ENCODE assay signal across 1 cellular context in the genomic region with DNA sequence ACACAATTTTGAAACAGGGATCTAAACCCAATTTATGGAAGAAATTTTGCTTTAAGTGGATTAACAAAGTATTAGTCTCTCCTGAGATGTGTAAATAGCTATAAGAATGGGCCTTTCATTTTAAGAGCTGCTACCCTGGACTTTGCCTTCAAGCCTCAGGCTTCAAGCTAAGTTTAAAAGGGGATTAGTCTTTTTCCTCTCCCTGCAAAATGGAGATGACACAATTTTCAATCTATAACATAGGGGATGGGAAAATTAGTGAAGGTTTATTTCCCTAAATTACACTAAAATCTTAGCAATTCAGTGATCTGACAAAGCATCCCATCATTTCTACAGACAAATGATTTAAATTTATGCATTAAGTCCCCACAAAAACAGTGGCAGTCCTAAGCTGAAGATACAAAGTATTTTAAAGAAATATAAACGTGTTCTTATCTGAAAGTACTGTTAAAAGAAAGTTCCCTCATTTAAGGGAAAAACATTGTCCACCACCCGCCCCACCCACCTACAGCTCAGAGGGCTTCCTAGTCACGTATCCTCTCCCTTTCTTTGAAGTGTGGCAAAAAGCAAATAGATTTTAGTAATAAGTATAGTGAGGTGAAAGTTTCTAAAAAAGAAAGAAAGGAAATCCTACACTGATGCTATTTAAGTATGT.
TF ChIP-seq lines count a peak whose summit lies in the region.

No MANE protein-coding gene starts in this region.

TF ChIP-seq in HepG2, 621 proteins besides CTCF, POLR2A, EP300 and RAD21 (continued from another document and continues in another):
- TF ChIP-seq BCL6 (CRISPR knock-in tag; IDR thresholded peaks at IDR 0.05) (peak; percentile 85), TARDBP (CRISPR knock-in tag; IDR thresholded peaks at IDR 0.05) (peak; percentile 72; the same call in 1 of the 2 replicates), PITX1 (CRISPR knock-in tag; IDR thresholded peaks at IDR 0.05) (peak; percentile 98), NR1H2 (CRISPR knock-in tag; IDR thresholded peaks at IDR 0.05; ENCODE audit: borderline replicate concordance, low read depth) (no peak), ZMYM4 (CRISPR knock-in tag; IDR thresholded peaks at IDR 0.05) (peak; percentile 54; the same call in 1 of the 2 replicates), AKAP8 (CRISPR knock-in tag; IDR thresholded peaks at IDR 0.05) (no peak), ZNF746 (CRISPR knock-in tag; IDR thresholded peaks at IDR 0.05) (no peak), ZNF441 (CRISPR knock-in tag; IDR thresholded peaks at IDR 0.05; ENCODE audit: borderline replicate concordance) (no peak), ZNF558 (CRISPR knock-in tag; IDR thresholded peaks at IDR 0.05; ENCODE audit: borderline replicate concordance) (no peak), ZBTB21 (CRISPR knock-in tag; IDR thresholded peaks at IDR 0.05) (no peak), ARNTL (CRISPR knock-in tag; IDR thresholded peaks at IDR 0.05) (peak; percentile 63; the same call in 1 of the 2 replicates), CREM (IDR thresholded peaks at IDR 0.05) (peak; percentile 93), CREM (CRISPR knock-in tag; IDR thresholded peaks at IDR 0.05) (no peak), ZNF10 (CRISPR knock-in tag; IDR thresholded peaks at IDR 0.05; ENCODE audit: borderline replicate concordance, low read depth) (no peak), ZNF496 (CRISPR knock-in tag; IDR thresholded peaks at IDR 0.05; ENCODE audit: insufficient replicate concordance) (no peak), SOX13 (IDR thresholded peaks at IDR 0.05) (peak; percentile 89), SOX13 (CRISPR knock-in tag; conservative IDR thresholded peaks at IDR 0.05 in 1 of 2, IDR thresholded peaks at IDR 0.05 in 1 of 2) (peak in 1 of 2 experiments; percentile 77; a peak in 2 of 4 replicates), MZF1 (CRISPR knock-in tag; IDR thresholded peaks at IDR 0.05; ENCODE audit: borderline replicate concordance) (no peak; the same call in 1 of the 2 replicates), CEBPG (CRISPR knock-in tag; IDR thresholded peaks at IDR 0.05) (peak; percentile 77), ZSCAN21 (CRISPR knock-in tag; IDR thresholded peaks at IDR 0.05; ENCODE audit: borderline replicate concordance) (no peak), HHEX (CRISPR knock-in tag; IDR thresholded peaks at IDR 0.05) (no peak), NFYC (CRISPR knock-in tag; IDR thresholded peaks at IDR 0.05) (no peak), MYC (CRISPR knock-in tag; IDR thresholded peaks at IDR 0.05; ENCODE audit: borderline replicate concordance) (no peak), MTA1 (CRISPR knock-in tag; IDR thresholded peaks at IDR 0.05; ENCODE audit: borderline replicate concordance) (no peak; the same call in 1 of the 2 replicates), RELA (CRISPR knock-in tag; IDR thresholded peaks at IDR 0.05) (no peak), ZNF530 (CRISPR knock-in tag; IDR thresholded peaks at IDR 0.05; ENCODE audit: low read depth) (no peak), ZKSCAN8 (CRISPR knock-in tag; IDR thresholded peaks at IDR 0.05; ENCODE audit: borderline replicate concordance) (0 out of 2 replicates have a peak, but pooled peaks have one; percentile 9), ZNF816 (CRISPR knock-in tag; IDR thresholded peaks at IDR 0.05; ENCODE audit: borderline replicate concordance) (no peak), CHD2 (IDR thresholded peaks at IDR 0.05; ENCODE audit: low read depth, low read length) (no peak), NR3C1 (CRISPR knock-in tag; IDR thresholded peaks at IDR 0.05) (no peak), TBL1XR1 (IDR thresholded peaks at IDR 0.05; ENCODE audit: borderline replicate concordance, low read length, partially characterized antibody) (no peak), TOPORS (CRISPR knock-in tag; IDR thresholded peaks at IDR 0.05) (0 out of 2 replicates have a peak, but pooled peaks have one; percentile 57), MAFF (IDR thresholded peaks at IDR 0.05; ENCODE audit: low read depth, low read length) (no peak), ZNF253 (CRISPR knock-in tag; IDR thresholded peaks at IDR 0.05; ENCODE audit: borderline replicate concordance) (no peak), ZNF709 (CRISPR knock-in tag; IDR thresholded peaks at IDR 0.05) (no peak), PCBP2 (optimal IDR thresholded peaks at IDR 0.05; ENCODE audit: low read depth, low read length, poor library complexity, severe bottlenecking) (no peak), ZFX (CRISPR knock-in tag; IDR thresholded peaks at IDR 0.05; ENCODE audit: low read depth) (0 out of 2 replicates have a peak, but pooled peaks have one; percentile 19), ZNF543 (CRISPR knock-in tag; IDR thresholded peaks at IDR 0.05) (0 out of 2 replicates have a peak, but pooled peaks have one; percentile 5), SALL1 (CRISPR knock-in tag; IDR thresholded peaks at IDR 0.05) (peak; percentile 51; the same call in 1 of the 2 replicates), JDP2 (CRISPR knock-in tag; IDR thresholded peaks at IDR 0.05; ENCODE audit: borderline replicate concordance) (no peak), ZNF792 (CRISPR knock-in tag; IDR thresholded peaks at IDR 0.05) (peak; percentile 71), CEBPB (IDR thresholded peaks at IDR 0.05; ENCODE audit: borderline replicate concordance, low read depth, low read length) (peak; percentile 81; the same call in 1 of the 2 replicates)
- TF ChIP-seq, protein P1, sequence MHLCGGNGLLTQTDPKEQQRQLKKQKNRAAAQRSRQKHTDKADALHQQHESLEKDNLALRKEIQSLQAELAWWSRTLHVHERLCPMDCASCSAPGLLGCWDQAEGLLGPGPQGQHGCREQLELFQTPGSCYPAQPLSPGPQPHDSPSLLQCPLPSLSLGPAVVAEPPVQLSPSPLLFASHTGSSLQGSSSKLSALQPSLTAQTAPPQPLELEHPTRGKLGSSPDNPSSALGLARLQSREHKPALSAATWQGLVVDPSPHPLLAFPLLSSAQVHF (CRISPR knock-in tag; IDR thresholded peaks at IDR 0.05) = no peak
- TF ChIP-seq, protein P2, sequence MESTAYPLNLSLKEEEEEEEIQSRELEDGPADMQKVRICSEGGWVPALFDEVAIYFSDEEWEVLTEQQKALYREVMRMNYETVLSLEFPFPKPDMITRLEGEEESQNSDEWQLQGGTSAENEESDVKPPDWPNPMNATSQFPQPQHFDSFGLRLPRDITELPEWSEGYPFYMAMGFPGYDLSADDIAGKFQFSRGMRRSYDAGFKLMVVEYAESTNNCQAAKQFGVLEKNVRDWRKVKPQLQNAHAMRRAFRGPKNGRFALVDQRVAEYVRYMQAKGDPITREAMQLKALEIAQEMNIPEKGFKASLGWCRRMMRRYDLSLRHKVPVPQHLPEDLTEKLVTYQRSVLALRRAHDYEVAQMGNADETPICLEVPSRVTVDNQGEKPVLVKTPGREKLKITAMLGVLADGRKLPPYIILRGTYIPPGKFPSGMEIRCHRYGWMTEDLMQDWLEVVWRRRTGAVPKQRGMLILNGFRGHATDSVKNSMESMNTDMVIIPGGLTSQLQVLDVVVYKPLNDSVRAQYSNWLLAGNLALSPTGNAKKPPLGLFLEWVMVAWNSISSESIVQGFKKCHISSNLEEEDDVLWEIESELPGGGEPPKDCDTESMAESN (CRISPR knock-in tag; conservative IDR thresholded peaks at IDR 0.05) = no peak
- TF ChIP-seq, protein P3, sequence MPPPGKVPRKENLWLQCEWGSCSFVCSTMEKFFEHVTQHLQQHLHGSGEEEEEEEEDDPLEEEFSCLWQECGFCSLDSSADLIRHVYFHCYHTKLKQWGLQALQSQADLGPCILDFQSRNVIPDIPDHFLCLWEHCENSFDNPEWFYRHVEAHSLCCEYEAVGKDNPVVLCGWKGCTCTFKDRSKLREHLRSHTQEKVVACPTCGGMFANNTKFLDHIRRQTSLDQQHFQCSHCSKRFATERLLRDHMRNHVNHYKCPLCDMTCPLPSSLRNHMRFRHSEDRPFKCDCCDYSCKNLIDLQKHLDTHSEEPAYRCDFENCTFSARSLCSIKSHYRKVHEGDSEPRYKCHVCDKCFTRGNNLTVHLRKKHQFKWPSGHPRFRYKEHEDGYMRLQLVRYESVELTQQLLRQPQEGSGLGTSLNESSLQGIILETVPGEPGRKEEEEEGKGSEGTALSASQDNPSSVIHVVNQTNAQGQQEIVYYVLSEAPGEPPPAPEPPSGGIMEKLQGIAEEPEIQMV (CRISPR knock-in tag; IDR thresholded peaks at IDR 0.05; ENCODE audit: low read depth) = no peak
- TF ChIP-seq, protein P4, sequence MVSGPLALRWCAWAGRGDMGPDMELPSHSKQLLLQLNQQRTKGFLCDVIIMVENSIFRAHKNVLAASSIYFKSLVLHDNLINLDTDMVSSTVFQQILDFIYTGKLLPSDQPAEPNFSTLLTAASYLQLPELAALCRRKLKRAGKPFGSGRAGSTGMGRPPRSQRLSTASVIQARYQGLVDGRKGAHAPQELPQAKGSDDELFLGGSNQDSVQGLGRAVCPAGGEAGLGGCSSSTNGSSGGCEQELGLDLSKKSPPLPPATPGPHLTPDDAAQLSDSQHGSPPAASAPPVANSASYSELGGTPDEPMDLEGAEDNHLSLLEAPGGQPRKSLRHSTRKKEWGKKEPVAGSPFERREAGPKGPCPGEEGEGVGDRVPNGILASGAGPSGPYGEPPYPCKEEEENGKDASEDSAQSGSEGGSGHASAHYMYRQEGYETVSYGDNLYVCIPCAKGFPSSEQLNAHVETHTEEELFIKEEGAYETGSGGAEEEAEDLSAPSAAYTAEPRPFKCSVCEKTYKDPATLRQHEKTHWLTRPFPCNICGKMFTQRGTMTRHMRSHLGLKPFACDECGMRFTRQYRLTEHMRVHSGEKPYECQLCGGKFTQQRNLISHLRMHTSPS (CRISPR knock-in tag; IDR thresholded peaks at IDR 0.05; ENCODE audit: low read depth) = no peak
- TF ChIP-seq, protein P5, sequence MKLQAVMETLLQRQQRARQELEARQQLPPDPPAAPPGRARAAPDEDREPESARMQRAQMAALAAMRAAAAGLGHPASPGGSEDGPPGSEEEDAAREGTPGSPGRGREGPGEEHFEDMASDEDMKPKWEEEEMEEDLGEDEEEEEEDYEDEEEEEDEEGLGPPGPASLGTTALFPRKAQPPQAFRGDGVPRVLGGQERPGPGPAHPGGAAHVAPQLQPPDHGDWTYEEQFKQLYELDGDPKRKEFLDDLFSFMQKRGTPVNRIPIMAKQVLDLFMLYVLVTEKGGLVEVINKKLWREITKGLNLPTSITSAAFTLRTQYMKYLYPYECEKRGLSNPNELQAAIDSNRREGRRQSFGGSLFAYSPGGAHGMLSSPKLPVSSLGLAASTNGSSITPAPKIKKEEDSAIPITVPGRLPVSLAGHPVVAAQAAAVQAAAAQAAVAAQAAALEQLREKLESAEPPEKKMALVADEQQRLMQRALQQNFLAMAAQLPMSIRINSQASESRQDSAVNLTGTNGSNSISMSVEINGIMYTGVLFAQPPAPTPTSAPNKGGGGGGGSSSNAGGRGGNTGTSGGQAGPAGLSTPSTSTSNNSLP (IDR thresholded peaks at IDR 0.05; ENCODE audit: low read depth, low read length) = peak; percentile 6; the same call in 1 of the 2 replicates
- TF ChIP-seq, protein P6, sequence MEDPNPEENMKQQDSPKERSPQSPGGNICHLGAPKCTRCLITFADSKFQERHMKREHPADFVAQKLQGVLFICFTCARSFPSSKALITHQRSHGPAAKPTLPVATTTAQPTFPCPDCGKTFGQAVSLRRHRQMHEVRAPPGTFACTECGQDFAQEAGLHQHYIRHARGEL (CRISPR knock-in tag; IDR thresholded peaks at IDR 0.05) = no peak
- TF ChIP-seq, protein P7, sequence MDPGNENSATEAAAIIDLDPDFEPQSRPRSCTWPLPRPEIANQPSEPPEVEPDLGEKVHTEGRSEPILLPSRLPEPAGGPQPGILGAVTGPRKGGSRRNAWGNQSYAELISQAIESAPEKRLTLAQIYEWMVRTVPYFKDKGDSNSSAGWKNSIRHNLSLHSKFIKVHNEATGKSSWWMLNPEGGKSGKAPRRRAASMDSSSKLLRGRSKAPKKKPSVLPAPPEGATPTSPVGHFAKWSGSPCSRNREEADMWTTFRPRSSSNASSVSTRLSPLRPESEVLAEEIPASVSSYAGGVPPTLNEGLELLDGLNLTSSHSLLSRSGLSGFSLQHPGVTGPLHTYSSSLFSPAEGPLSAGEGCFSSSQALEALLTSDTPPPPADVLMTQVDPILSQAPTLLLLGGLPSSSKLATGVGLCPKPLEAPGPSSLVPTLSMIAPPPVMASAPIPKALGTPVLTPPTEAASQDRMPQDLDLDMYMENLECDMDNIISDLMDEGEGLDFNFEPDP (CRISPR knock-in tag; conservative IDR thresholded peaks at IDR 0.05) = no peak
- TF ChIP-seq, protein P8, sequence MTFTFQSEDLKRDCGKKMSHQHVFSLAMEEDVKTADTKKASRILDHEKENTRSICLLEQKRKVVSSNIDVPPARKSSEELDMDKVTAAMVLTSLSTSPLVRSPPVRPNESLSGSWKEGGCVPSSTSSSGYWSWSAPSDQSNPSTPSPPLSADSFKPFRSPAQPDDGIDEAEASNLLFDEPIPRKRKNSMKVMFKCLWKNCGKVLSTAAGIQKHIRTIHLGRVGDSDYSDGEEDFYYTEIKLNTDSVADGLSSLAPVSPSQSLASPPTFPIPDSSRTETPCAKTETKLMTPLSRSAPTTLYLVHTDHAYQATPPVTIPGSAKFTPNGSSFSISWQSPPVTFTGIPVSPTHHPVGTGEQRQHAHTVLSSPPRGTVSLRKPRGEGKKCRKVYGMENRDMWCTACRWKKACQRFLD (CRISPR knock-in tag; IDR thresholded peaks at IDR 0.05; ENCODE audit: borderline replicate concordance) = no peak
- TF ChIP-seq, protein P9, sequence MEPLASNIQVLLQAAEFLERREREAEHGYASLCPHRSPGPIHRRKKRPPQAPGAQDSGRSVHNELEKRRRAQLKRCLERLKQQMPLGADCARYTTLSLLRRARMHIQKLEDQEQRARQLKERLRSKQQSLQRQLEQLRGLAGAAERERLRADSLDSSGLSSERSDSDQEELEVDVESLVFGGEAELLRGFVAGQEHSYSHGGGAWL (CRISPR knock-in tag; IDR thresholded peaks at IDR 0.05) = no peak
- TF ChIP-seq, protein P10, sequence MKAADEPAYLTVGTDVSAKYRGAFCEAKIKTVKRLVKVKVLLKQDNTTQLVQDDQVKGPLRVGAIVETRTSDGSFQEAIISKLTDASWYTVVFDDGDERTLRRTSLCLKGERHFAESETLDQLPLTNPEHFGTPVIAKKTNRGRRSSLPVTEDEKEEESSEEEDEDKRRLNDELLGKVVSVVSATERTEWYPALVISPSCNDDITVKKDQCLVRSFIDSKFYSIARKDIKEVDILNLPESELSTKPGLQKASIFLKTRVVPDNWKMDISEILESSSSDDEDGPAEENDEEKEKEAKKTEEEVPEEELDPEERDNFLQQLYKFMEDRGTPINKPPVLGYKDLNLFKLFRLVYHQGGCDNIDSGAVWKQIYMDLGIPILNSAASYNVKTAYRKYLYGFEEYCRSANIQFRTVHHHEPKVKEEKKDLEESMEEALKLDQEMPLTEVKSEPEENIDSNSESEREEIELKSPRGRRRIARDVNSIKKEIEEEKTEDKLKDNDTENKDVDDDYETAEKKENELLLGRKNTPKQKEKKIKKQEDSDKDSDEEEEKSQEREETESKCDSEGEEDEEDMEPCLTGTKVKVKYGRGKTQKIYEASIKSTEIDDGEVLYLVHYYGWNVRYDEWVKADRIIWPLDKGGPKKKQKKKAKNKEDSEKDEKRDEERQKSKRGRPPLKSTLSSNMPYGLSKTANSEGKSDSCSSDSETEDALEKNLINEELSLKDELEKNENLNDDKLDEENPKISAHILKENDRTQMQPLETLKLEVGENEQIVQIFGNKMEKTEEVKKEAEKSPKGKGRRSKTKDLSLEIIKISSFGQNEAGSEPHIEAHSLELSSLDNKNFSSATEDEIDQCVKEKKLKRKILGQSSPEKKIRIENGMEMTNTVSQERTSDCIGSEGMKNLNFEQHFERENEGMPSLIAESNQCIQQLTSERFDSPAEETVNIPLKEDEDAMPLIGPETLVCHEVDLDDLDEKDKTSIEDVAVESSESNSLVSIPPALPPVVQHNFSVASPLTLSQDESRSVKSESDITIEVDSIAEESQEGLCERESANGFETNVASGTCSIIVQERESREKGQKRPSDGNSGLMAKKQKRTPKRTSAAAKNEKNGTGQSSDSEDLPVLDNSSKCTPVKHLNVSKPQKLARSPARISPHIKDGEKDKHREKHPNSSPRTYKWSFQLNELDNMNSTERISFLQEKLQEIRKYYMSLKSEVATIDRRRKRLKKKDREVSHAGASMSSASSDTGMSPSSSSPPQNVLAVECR (CRISPR knock-in tag; IDR thresholded peaks at IDR 0.05; ENCODE audit: borderline replicate concordance) = no peak
